1 cellular context compared by ENCODE assay signal in the genomic region with DNA sequence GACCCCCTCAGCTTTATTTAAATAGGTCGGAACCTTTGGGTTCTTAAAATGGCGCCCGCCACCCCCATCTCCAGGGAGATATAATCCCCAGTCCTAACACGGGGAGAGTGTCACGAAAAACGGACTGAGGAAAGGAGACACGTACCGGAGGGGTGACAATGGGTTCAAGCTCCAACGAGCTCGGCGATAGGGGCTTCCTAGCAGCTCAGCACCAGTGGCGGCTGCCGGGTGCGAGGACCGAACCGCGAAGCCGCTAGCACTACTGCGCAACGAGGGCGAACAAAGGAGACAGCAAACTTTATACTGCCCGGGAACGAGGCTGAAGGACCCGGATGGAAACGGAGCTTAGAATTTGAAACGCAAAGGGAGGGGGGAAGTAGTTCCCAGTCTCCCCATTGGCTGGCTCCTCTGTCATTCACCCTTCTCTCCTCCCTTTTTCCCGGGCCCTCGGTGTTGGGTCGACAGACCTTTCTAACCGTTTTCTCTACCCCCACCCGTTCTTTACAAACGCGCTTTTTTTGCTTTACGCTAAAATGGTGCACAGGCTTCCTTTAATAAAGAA.
TF ChIP-seq lines count a peak whose summit lies in the region.

A gene (minus strand): TSS at position 274 of the 562 bp plus-strand sequence. CDS start 1,298 bp downstream, outside the sequence.

TF ChIP-seq in HepG2, 621 proteins besides CTCF, POLR2A, EP300 and RAD21 (continued from another document and continues in another):
- TF ChIP-seq, protein P1, sequence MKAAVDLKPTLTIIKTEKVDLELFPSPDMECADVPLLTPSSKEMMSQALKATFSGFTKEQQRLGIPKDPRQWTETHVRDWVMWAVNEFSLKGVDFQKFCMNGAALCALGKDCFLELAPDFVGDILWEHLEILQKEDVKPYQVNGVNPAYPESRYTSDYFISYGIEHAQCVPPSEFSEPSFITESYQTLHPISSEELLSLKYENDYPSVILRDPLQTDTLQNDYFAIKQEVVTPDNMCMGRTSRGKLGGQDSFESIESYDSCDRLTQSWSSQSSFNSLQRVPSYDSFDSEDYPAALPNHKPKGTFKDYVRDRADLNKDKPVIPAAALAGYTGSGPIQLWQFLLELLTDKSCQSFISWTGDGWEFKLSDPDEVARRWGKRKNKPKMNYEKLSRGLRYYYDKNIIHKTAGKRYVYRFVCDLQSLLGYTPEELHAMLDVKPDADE (CRISPR knock-in tag; IDR thresholded peaks at IDR 0.05): no peak
- TF ChIP-seq GATAD2A (CRISPR knock-in tag; IDR thresholded peaks at IDR 0.05): no peak
- TF ChIP-seq SUZ12 (IDR thresholded peaks at IDR 0.05; ENCODE audit: low read depth, low read length): no peak
- TF ChIP-seq IKZF4 (CRISPR knock-in tag; IDR thresholded peaks at IDR 0.05; ENCODE audit: borderline replicate concordance, low read depth, not compliant biosample characterization): no peak
- TF ChIP-seq ZNF44 (CRISPR knock-in tag; IDR thresholded peaks at IDR 0.05): no peak
- no peak for TF ChIP-seq ZNF10 (CRISPR knock-in tag; IDR thresholded peaks at IDR 0.05; ENCODE audit: borderline replicate concordance, low read depth)
- no peak for TF ChIP-seq ZNF549 (CRISPR knock-in tag; IDR thresholded peaks at IDR 0.05)
- TF ChIP-seq ZNF34 (CRISPR knock-in tag; IDR thresholded peaks at IDR 0.05; ENCODE audit: borderline replicate concordance): no peak
- TF ChIP-seq ZNF737 (CRISPR knock-in tag; IDR thresholded peaks at IDR 0.05; ENCODE audit: borderline replicate concordance): no peak
- TF ChIP-seq, protein P2, sequence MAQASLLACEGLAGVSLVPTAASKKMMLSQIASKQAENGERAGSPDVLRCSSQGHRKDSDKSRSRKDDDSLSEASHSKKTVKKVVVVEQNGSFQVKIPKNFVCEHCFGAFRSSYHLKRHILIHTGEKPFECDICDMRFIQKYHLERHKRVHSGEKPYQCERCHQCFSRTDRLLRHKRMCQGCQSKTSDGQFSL (CRISPR knock-in tag; IDR thresholded peaks at IDR 0.05): no peak
- TF ChIP-seq KLF13 (CRISPR knock-in tag; IDR thresholded peaks at IDR 0.05): no peak
- TF ChIP-seq, protein P3, sequence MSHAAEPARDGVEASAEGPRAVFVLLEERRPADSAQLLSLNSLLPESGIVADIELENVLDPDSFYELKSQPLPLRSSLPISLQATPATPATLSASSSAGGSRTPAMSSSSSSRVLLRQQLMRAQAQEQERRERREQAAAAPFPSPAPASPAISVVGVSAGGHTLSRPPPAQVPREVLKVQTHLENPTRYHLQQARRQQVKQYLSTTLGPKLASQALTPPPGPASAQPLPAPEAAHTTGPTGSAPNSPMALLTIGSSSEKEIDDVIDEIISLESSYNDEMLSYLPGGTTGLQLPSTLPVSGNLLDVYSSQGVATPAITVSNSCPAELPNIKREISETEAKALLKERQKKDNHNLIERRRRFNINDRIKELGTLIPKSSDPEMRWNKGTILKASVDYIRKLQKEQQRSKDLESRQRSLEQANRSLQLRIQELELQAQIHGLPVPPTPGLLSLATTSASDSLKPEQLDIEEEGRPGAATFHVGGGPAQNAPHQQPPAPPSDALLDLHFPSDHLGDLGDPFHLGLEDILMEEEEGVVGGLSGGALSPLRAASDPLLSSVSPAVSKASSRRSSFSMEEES (CRISPR knock-in tag; IDR thresholded peaks at IDR 0.05): no peak
- TF ChIP-seq MEIS1 (CRISPR knock-in tag; IDR thresholded peaks at IDR 0.05; ENCODE audit: borderline replicate concordance): no peak
- TF ChIP-seq, protein P4, sequence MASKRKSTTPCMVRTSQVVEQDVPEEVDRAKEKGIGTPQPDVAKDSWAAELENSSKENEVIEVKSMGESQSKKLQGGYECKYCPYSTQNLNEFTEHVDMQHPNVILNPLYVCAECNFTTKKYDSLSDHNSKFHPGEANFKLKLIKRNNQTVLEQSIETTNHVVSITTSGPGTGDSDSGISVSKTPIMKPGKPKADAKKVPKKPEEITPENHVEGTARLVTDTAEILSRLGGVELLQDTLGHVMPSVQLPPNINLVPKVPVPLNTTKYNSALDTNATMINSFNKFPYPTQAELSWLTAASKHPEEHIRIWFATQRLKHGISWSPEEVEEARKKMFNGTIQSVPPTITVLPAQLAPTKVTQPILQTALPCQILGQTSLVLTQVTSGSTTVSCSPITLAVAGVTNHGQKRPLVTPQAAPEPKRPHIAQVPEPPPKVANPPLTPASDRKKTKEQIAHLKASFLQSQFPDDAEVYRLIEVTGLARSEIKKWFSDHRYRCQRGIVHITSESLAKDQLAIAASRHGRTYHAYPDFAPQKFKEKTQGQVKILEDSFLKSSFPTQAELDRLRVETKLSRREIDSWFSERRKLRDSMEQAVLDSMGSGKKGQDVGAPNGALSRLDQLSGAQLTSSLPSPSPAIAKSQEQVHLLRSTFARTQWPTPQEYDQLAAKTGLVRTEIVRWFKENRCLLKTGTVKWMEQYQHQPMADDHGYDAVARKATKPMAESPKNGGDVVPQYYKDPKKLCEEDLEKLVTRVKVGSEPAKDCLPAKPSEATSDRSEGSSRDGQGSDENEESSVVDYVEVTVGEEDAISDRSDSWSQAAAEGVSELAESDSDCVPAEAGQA (IDR thresholded peaks at IDR 0.05; ENCODE audit: low read depth): no peak
- TF ChIP-seq, protein P4 (CRISPR knock-in tag; IDR thresholded peaks at IDR 0.05; ENCODE audit: borderline replicate concordance): 0 out of 2 replicates have a peak, but pooled peaks have one; percentile 26
- TF ChIP-seq ELF3 (CRISPR knock-in tag; IDR thresholded peaks at IDR 0.05): no peak
- TF ChIP-seq CENPX (CRISPR knock-in tag; IDR thresholded peaks at IDR 0.05): no peak
- no peak for TF ChIP-seq ZC3H4 (CRISPR knock-in tag; IDR thresholded peaks at IDR 0.05; ENCODE audit: borderline replicate concordance)
- TF ChIP-seq ZFP36L2 (CRISPR knock-in tag; IDR thresholded peaks at IDR 0.05): no peak
- TF ChIP-seq, protein P5, sequence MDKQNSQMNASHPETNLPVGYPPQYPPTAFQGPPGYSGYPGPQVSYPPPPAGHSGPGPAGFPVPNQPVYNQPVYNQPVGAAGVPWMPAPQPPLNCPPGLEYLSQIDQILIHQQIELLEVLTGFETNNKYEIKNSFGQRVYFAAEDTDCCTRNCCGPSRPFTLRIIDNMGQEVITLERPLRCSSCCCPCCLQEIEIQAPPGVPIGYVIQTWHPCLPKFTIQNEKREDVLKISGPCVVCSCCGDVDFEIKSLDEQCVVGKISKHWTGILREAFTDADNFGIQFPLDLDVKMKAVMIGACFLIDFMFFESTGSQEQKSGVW (CRISPR knock-in tag; IDR thresholded peaks at IDR 0.05; ENCODE audit: borderline replicate concordance): no peak
- TF ChIP-seq ZNF510 (CRISPR knock-in tag; IDR thresholded peaks at IDR 0.05; ENCODE audit: low read depth): no peak
- TF ChIP-seq ZNF777 (CRISPR knock-in tag; IDR thresholded peaks at IDR 0.05): no peak
- TF ChIP-seq ZMAT3 (CRISPR knock-in tag; conservative IDR thresholded peaks at IDR 0.05): no peak
- TF ChIP-seq TBX3 (IDR thresholded peaks at IDR 0.05; ENCODE audit: borderline replicate concordance): no peak
- TF ChIP-seq, protein P6, sequence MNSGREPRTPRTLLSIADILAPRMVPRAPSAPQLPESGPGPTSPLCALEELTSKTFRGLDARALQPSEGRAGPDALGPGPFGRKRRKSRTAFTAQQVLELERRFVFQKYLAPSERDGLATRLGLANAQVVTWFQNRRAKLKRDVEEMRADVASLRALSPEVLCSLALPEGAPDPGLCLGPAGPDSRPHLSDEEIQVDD (CRISPR knock-in tag; IDR thresholded peaks at IDR 0.05; ENCODE audit: borderline replicate concordance): no peak
- no peak for TF ChIP-seq ZNF746 (CRISPR knock-in tag; IDR thresholded peaks at IDR 0.05)
- TF ChIP-seq, protein P7, sequence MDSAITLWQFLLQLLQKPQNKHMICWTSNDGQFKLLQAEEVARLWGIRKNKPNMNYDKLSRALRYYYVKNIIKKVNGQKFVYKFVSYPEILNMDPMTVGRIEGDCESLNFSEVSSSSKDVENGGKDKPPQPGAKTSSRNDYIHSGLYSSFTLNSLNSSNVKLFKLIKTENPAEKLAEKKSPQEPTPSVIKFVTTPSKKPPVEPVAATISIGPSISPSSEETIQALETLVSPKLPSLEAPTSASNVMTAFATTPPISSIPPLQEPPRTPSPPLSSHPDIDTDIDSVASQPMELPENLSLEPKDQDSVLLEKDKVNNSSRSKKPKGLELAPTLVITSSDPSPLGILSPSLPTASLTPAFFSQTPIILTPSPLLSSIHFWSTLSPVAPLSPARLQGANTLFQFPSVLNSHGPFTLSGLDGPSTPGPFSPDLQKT (CRISPR knock-in tag; IDR thresholded peaks at IDR 0.05; ENCODE audit: borderline replicate concordance): no peak
- TF ChIP-seq SMYD3 (CRISPR knock-in tag; IDR thresholded peaks at IDR 0.05): no peak
- TF ChIP-seq ZNF335 (CRISPR knock-in tag; IDR thresholded peaks at IDR 0.05): no peak
- TF ChIP-seq ZIK1 (CRISPR knock-in tag; IDR thresholded peaks at IDR 0.05; ENCODE audit: borderline replicate concordance, low read depth): no peak
- TF ChIP-seq, protein P8, sequence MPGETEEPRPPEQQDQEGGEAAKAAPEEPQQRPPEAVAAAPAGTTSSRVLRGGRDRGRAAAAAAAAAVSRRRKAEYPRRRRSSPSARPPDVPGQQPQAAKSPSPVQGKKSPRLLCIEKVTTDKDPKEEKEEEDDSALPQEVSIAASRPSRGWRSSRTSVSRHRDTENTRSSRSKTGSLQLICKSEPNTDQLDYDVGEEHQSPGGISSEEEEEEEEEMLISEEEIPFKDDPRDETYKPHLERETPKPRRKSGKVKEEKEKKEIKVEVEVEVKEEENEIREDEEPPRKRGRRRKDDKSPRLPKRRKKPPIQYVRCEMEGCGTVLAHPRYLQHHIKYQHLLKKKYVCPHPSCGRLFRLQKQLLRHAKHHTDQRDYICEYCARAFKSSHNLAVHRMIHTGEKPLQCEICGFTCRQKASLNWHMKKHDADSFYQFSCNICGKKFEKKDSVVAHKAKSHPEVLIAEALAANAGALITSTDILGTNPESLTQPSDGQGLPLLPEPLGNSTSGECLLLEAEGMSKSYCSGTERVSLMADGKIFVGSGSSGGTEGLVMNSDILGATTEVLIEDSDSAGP (CRISPR knock-in tag; IDR thresholded peaks at IDR 0.05; ENCODE audit: borderline replicate concordance): 0 out of 2 replicates have a peak, but pooled peaks have one; percentile 36
- no peak for TF ChIP-seq RARG (CRISPR knock-in tag; IDR thresholded peaks at IDR 0.05; ENCODE audit: low read depth)
- no peak for TF ChIP-seq MYNN (CRISPR knock-in tag; IDR thresholded peaks at IDR 0.05; ENCODE audit: low read depth)
- TF ChIP-seq ZNF232 (CRISPR knock-in tag; IDR thresholded peaks at IDR 0.05; ENCODE audit: borderline replicate concordance): no peak
- no peak for TF ChIP-seq HNRNPK (IDR thresholded peaks at IDR 0.05; ENCODE audit: low read depth, low read length, poor library complexity, severe bottlenecking)
- TF ChIP-seq ZNF251 (CRISPR knock-in tag; IDR thresholded peaks at IDR 0.05): no peak
- no peak for TF ChIP-seq SOX5 (CRISPR knock-in tag; IDR thresholded peaks at IDR 0.05; ENCODE audit: borderline replicate concordance)
- TF ChIP-seq PLRG1 (conservative IDR thresholded peaks at IDR 0.05): no peak
- TF ChIP-seq SRSF9 (IDR thresholded peaks at IDR 0.05; ENCODE audit: borderline replicate concordance, insufficient read depth, low read depth, low read length, poor library complexity, severe bottlenecking): no peak
- no peak for TF ChIP-seq ZNF17 (CRISPR knock-in tag; IDR thresholded peaks at IDR 0.05)
- no peak for TF ChIP-seq ARHGAP35 (CRISPR knock-in tag; IDR thresholded peaks at IDR 0.05; ENCODE audit: borderline replicate concordance)
- TF ChIP-seq ZFAT (CRISPR knock-in tag; conservative IDR thresholded peaks at IDR 0.05): no peak
- TF ChIP-seq ZNF556 (CRISPR knock-in tag; IDR thresholded peaks at IDR 0.05; ENCODE audit: borderline replicate concordance): no peak
- TF ChIP-seq ZNF619 (CRISPR knock-in tag; IDR thresholded peaks at IDR 0.05): no peak
